15 cellular contexts compared by ENCODE assay signal in genomic region chr1:185998391-185998790, GRCh38.
DNase-seq lines count a peak whose midpoint lies in the region; ATAC-seq and TF ChIP-seq lines count a peak whose summit lies in the region.
"Had no signal": no experiment of that assay in that cellular context is flagged by ENCODE, and none has a peak within 500 bp of the region (broad histone marks: within the 10 kb centered on the region; RNA-seq: fewer than 3 reads in every experiment).

No MANE protein-coding gene starts in this region.

- POLR2A ChIA-PET in PC-3 (lab: Charles Lee; ENCODE audit: unreplicated experiment), result no interaction called here

- 91% methylated on average over 2 of the region's 2 CpGs for WGBS in smooth muscle cell (ENCODE audit: low lambda C conversion rate)
- 87 to 91% methylated on average over 2 of the region's 2 CpGs for WGBS in upper lobe of left lung, 2 donors

- ATAC-seq in PC-3 (no peak), HG02884 (IDR thresholded peaks at IDR 0.05; ENCODE audit: unreplicated experiment) (no peak), upper lobe of left lung (ENCODE audit: low FRiP score in 2 of 2) (no peak)

- H3K27ac ChIP-seq in PC-3 (ENCODE audit: low read length) (no peak overlapping the region), smooth muscle cell (ENCODE audit: low read depth) (no peak overlapping the region), upper lobe of left lung (no peak overlapping the region)
- H3K27ac ChIP-seq: parathyroid adenoma, Peyer's patch had no signal

- no TSS peak for BruUV-seq in PC-3 (replicated peaks; lab: Mats Ljungman, UMichigan)

- H3K9me2 ChIP-seq in PC-3 (replicated peaks; ENCODE audit: low read length), result no peaks in the 10 kb centered on the region

- H3F3A ChIP-seq in PC-3 (ENCODE audit: low read length, unreplicated experiment) (no peaks in the 10 kb centered on the region), smooth muscle cell (ENCODE audit: low read depth) (no peaks in the 10 kb centered on the region)

- H3K4me1 ChIP-seq in PC-3 (ENCODE audit: insufficient read depth, low read length) (peaks cover 14% of the 10 kb centered on the region), smooth muscle cell (ENCODE audit: low read depth) (no peaks in the 10 kb centered on the region), upper lobe of left lung (no peaks in the 10 kb centered on the region)
- H3K4me1 ChIP-seq: parathyroid adenoma, Peyer's patch had no signal

- no peak for TF ChIP-seq EP300 in upper lobe of left lung (IDR thresholded peaks at IDR 0.05)

- no peak overlapping the region for H2AFZ ChIP-seq in PC-3 (ENCODE audit: low read length)
- no peak overlapping the region for H2AFZ ChIP-seq in smooth muscle cell (ENCODE audit: low read depth)
- H2AFZ ChIP-seq: parathyroid adenoma had no signal

- H3K36me3 ChIP-seq in PC-3 (ENCODE audit: low read depth, low read length) (no peaks in the 10 kb centered on the region), smooth muscle cell (ENCODE audit: low read depth) (no peaks in the 10 kb centered on the region), upper lobe of left lung (no peaks in the 10 kb centered on the region)
- H3K36me3 ChIP-seq: Peyer's patch had no signal

- H4K20me1 ChIP-seq in PC-3 (ENCODE audit: low read length) (no peaks in the 10 kb centered on the region), smooth muscle cell (ENCODE audit: low read depth) (no peaks in the 10 kb centered on the region)

- intact Hi-C loops in PC-3 (cut with micrococcal nuclease), result loop anchor here (5.0 to 10.0 kb wide), 3 partner anchors 156 to 214 kb away; no protein-coding TSS in a partner anchor

- H3K27me3 ChIP-seq in PC-3 (ENCODE audit: low read length), result no peaks in the 10 kb centered on the region
- no peaks in the 10 kb centered on the region for H3K27me3 ChIP-seq in smooth muscle cell (ENCODE audit: low read depth)
- H3K27me3 ChIP-seq in upper lobe of left lung, result no peaks in the 10 kb centered on the region
- H3K27me3 ChIP-seq: Peyer's patch had no signal

- H3K4me3 ChIP-seq in PC-3 (ENCODE audit: low read length) (no peak overlapping the region), epithelial cell of esophagus (ENCODE audit: low read length) (no peak overlapping the region), smooth muscle cell (no peak overlapping the region), upper lobe of left lung (no peak overlapping the region)
- H3K4me3 ChIP-seq: Peyer's patch had no signal

- H3K9ac ChIP-seq in PC-3 (ENCODE audit: low read length), result no peak overlapping the region
- no peak overlapping the region for H3K9ac ChIP-seq in smooth muscle cell (ENCODE audit: low read depth)
- H3K9ac ChIP-seq: parathyroid adenoma had no signal

- peak; percentile 49 for TF ChIP-seq CTCF in PC-3 (conservative IDR thresholded peaks at IDR 0.05; ENCODE audit: low read depth, low read length)
- peak; percentile 29 for TF ChIP-seq CTCF in epithelial cell of esophagus (IDR thresholded peaks at IDR 0.05; ENCODE audit: insufficient read depth, low read depth, low read length, missing control alignments)
- no peak for TF ChIP-seq CTCF in smooth muscle cell (IDR thresholded peaks at IDR 0.05; ENCODE audit: borderline replicate concordance, insufficient read depth, poor library complexity, severe bottlenecking)
- no peak for TF ChIP-seq CTCF in upper lobe of left lung (IDR thresholded peaks at IDR 0.05)

- H3K4me2 ChIP-seq in PC-3 (ENCODE audit: low read length), result no peak overlapping the region
- H3K4me2 ChIP-seq in smooth muscle cell, result no peak overlapping the region

- CTCF ChIA-PET in PC-3 (lab: Charles Lee), result interaction anchor here (0.6 to 1.0 kb wide), 2 partner anchors 166 to 214 kb away, joined by 3 read pairs; no protein-coding TSS in a partner anchor

- peak; percentile 25 for DNase-seq in A172 (ENCODE audit: low spot score)
- peak; percentile 8 for DNase-seq in ELR (ENCODE audit: low read depth)
- DNase-seq in PC-3, result peak; percentile 23
- peak; percentile 8 for DNase-seq in epithelial cell of esophagus (ENCODE audit: low read depth)
- DNase-seq in smooth muscle cell (lab: John Stamatoyannopoulos, UW; ENCODE audit: unreplicated experiment), result no peak
- no peak for DNase-seq in NCI-H1105 treated with DMSO at 0.1 percent for 48 hours (lab: John Stamatoyannopoulos, UW)
- DNase-seq in upper lobe of left lung, result no peak
- DNase-seq: caudate nucleus, EL, NCI-H1436 treated with DMSO at 0.1 percent for 48 hours, NCI-H510A, Peyer's patch, T-helper 1 cell had no signal

- no peak for TF ChIP-seq POLR2A in upper lobe of left lung (IDR thresholded peaks at IDR 0.05)

- no peaks in the 10 kb centered on the region for H3K9me3 ChIP-seq in PC-3 (ENCODE audit: low read length)
- H3K9me3 ChIP-seq in smooth muscle cell (replicated peaks; ENCODE audit: low read depth), result no peaks in the 10 kb centered on the region
- no peaks in the 10 kb centered on the region for H3K9me3 ChIP-seq in upper lobe of left lung
- H3K9me3 ChIP-seq: Peyer's patch had no signal

- H3K79me2 ChIP-seq in PC-3 (ENCODE audit: low read length) (no peaks in the 10 kb centered on the region), smooth muscle cell (ENCODE audit: low read depth) (no peaks in the 10 kb centered on the region)
- H3K79me2 ChIP-seq: parathyroid adenoma had no signal

Comparison
In these comparisons a context has a peak if more than half of its experiments do, and no peak if none do; other contexts are left out.
1. DNase-seq: peak in A172 (single experiment), ELR (single experiment), PC-3 (single experiment) and epithelial cell of esophagus (single experiment); none in smooth muscle cell (single experiment), NCI-H1105 treated with DMSO at 0.1 percent for 48 hours (single experiment) and upper lobe of left lung (0 of 2).
2. CTCF ChIP-seq: peak in PC-3 (single experiment) and epithelial cell of esophagus (single experiment); none in smooth muscle cell (single experiment) and upper lobe of left lung (0 of 6).